In the genomic region with DNA sequence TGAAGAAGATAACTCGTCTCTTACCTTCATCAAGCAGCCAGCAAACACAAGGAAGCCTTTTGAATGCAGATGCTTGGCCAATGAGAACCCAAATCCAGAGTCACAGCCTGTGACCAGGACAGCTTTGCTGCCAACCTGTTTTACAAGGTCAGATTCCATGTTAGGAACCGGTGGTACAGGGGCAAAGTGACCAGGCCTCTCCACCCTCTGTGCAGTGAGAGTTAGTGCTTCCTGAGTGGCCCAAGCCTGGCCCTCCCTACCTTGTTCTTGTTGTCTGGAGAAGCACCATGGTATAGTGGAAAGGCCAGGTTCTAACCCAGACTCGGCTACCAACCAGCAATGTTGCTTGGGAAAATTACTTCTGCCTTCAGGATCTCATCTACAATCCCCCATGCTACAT, we compare ENCODE assay signal across 25 cellular contexts.
"Had no signal": no experiment of that assay in that cellular context is flagged by ENCODE, and none has a peak within 500 bp of the region (broad histone marks: within the 10 kb centered on the region; RNA-seq: fewer than 3 reads in every experiment).

No MANE protein-coding gene starts in this region.

- H3K4me3 ChIP-seq: heart right ventricle, hepatocyte, left ventricle myocardium inferior, lung, mucosa of descending colon, ovary, prostate gland, skin epidermis, suprapubic skin, thoracic aorta, tibial artery, upper lobe of right lung had no signal

- DNase-seq: heart right ventricle; kidney glomerular epithelial cell; left cardiac atrium; left ventricle myocardium inferior; mesendoderm; midbrain; mucosa of descending colon; naive thymus-derived CD4-positive, alpha-beta T cell; occipital lobe; ovary; retina; stimulated activated CD4-positive, alpha-beta T cell treated with anti-CD3 and anti-CD28 coated beads, Interleukin-4, amount 100 ng/mL, for 24 hours; stimulated activated naive CD4-positive, alpha-beta T cell; trophoblast cell; upper lobe of right lung had no signal

- H3K27ac ChIP-seq: heart right ventricle, hepatocyte, left ventricle myocardium inferior, ovary, prostate gland, suprapubic skin, thoracic aorta, tibial artery, upper lobe of right lung had no signal

- H3K9me3 ChIP-seq: heart right ventricle, left ventricle myocardium inferior, mucosa of descending colon, ovary, prostate gland, suprapubic skin, thoracic aorta, tibial artery, upper lobe of right lung had no signal

- H3K27me3 ChIP-seq: heart right ventricle, hepatocyte, ovary, suprapubic skin, tibial artery, upper lobe of right lung had no signal

- ATAC-seq: left cardiac atrium; mucosa of descending colon; naive thymus-derived CD4-positive, alpha-beta T cell; right cardiac atrium; sciatic nerve; stimulated activated effector memory CD8-positive, alpha-beta T cell treated with anti-CD3 and anti-CD28 coated beads, Interleukin-12 subunit alpha, Interleukin-12 subunit beta, amount 100 ng/mL, for 72 hours had no signal

- H3K36me3 ChIP-seq: ovary, suprapubic skin, thoracic aorta, tibial artery, upper lobe of right lung had no signal

- H3K4me1 ChIP-seq: heart right ventricle, left ventricle myocardium inferior, prostate gland, tibial artery, upper lobe of right lung had no signal
